21 cellular contexts compared by ENCODE assay signal in genomic region chr12:82057770-82058169, GRCh38.
DNase-seq lines count a peak whose midpoint lies in the region; ATAC-seq and TF ChIP-seq lines count a peak whose summit lies in the region.
"Had no signal": no experiment of that assay in that cellular context is flagged by ENCODE, and none has a peak within 500 bp of the region (broad histone marks: within the 10 kb centered on the region; RNA-seq: fewer than 3 reads in every experiment).

No MANE protein-coding gene starts in this region.

- no peaks in the 10 kb centered on the region for H3K36me3 Mint-ChIP-seq in Caco-2 (ENCODE audit: insufficient read depth, unreplicated experiment)
- H3K36me3 Mint-ChIP-seq in CD4-positive, alpha-beta T cell (ENCODE audit: low read depth) = no peaks in the 10 kb centered on the region
- H3K36me3 Mint-ChIP-seq: CD8-positive, alpha-beta T cell had no signal

- TF ChIP-seq CTCF in Caco-2 (IDR thresholded peaks at IDR 0.05; ENCODE audit: insufficient read depth in 1 of 2, low read depth in 1 of 2, low read length in 1 of 2, severe bottlenecking in 1 of 2, unreplicated experiment in 1 of 2) = no peak
- no peak for TF ChIP-seq CTCF in astrocyte of the spinal cord (IDR thresholded peaks at IDR 0.05; ENCODE audit: low read depth, low read length)
- no peak for TF ChIP-seq CTCF in CD4-positive, alpha-beta T cell (IDR thresholded peaks at IDR 0.05)

- DNase-seq in Caco-2 (no peak), M059J (ENCODE audit: low read depth) (peak; percentile 1), astrocyte of the spinal cord (ENCODE audit: low read depth, low spot score) (peak; percentile 12), kidney glomerular epithelial cell (lab: John Stamatoyannopoulos, UW) (peak; percentile 45), iPS-NIHi7 (ENCODE audit: extremely low spot score) (no peak)
- no peak for DNase-seq in CD4-positive, alpha-beta T cell
- DNase-seq in activated naive CD4-positive, alpha-beta T cell (lab: John Stamatoyannopoulos, UW) = no peak
- DNase-seq: activated naive CD8-positive, alpha-beta T cell treated with anti-CD3 and anti-CD28 coated beads, Interleukin-2, amount 50 U/mL, for 24 hours; CD8-positive, alpha-beta T cell; central memory CD4-positive, alpha-beta T cell; effector memory CD4-positive, alpha-beta T cell; GOT3; left cardiac atrium; NCI-H1930; NCI-H524 treated with DMSO at 0.1 percent for 48 hours; sigmoid colon; stimulated activated CD4-positive, alpha-beta T cell treated with anti-CD3 and anti-CD28 coated beads, Interleukin-1b, Interleukin-23, amount 100 ng/mL, for 48 hours; stimulated activated naive CD8-positive, alpha-beta T cell treated with anti-CD3 and anti-CD28 coated beads, Interleukin-15, amount 100 ng/mL, for 72 hours; upper lobe of right lung had no signal

- POLR2A ChIA-PET in Caco-2 (lab: Charles Lee) = no interaction called here
- POLR2A ChIA-PET in CD4-positive, alpha-beta T cell (lab: Charles Lee) = no interaction called here

- intact Hi-C loops in Caco-2 (cut with micrococcal nuclease; ENCODE audit: unreplicated experiment) = no loop called here
- intact Hi-C loops in CD4-positive, alpha-beta T cell (cut with DNase I, micrococcal nuclease) = no loop called here

- no peaks in the 10 kb centered on the region for H3K36me3 ChIP-seq in Caco-2 (ENCODE audit: control insufficient read depth, insufficient read depth, low read length)
- H3K36me3 ChIP-seq: sigmoid colon, upper lobe of right lung had no signal

- no peak overlapping the region for H3K4me3 Mint-ChIP-seq in Caco-2 (ENCODE audit: unreplicated experiment)
- no peak overlapping the region for H3K4me3 Mint-ChIP-seq in CD4-positive, alpha-beta T cell
- H3K4me3 Mint-ChIP-seq: activated naive CD8-positive, alpha-beta T cell treated with anti-CD3 and anti-CD28 coated beads, Interleukin-2, amount 50 U/mL, for 24 hours; CD8-positive, alpha-beta T cell; stimulated activated naive CD8-positive, alpha-beta T cell treated with anti-CD3 and anti-CD28 coated beads, Interleukin-15, amount 100 ng/mL, for 72 hours had no signal

- H3K4me3 ChIP-seq in Caco-2 (ENCODE audit: low read depth, low read length) (no peak overlapping the region), astrocyte of the spinal cord (ENCODE audit: low read depth, low read length) (no peak overlapping the region)
- H3K4me3 ChIP-seq: sigmoid colon, upper lobe of right lung had no signal

- no peaks in the 10 kb centered on the region for H3K27me3 Mint-ChIP-seq in Caco-2 (ENCODE audit: insufficient read depth, unreplicated experiment)
- no peaks in the 10 kb centered on the region for H3K27me3 Mint-ChIP-seq in CD4-positive, alpha-beta T cell
- H3K27me3 Mint-ChIP-seq: activated naive CD8-positive, alpha-beta T cell treated with anti-CD3 and anti-CD28 coated beads, Interleukin-2, amount 50 U/mL, for 24 hours; stimulated activated naive CD8-positive, alpha-beta T cell treated with anti-CD3 and anti-CD28 coated beads, Interleukin-15, amount 100 ng/mL, for 72 hours had no signal

- CTCF ChIA-PET in Caco-2 (lab: Charles Lee) = interaction anchor here (0.5 kb wide), 1 partner anchor 207 kb away, joined by 3 read pairs; no protein-coding TSS in a partner anchor
- CTCF ChIA-PET in CD4-positive, alpha-beta T cell (lab: Charles Lee) = no interaction called here

- no peaks in the 10 kb centered on the region for H3K9me3 Mint-ChIP-seq in Caco-2 (ENCODE audit: unreplicated experiment)
- no peaks in the 10 kb centered on the region for H3K9me3 Mint-ChIP-seq in CD4-positive, alpha-beta T cell
- H3K9me3 Mint-ChIP-seq: activated naive CD8-positive, alpha-beta T cell treated with anti-CD3 and anti-CD28 coated beads, Interleukin-2, amount 50 U/mL, for 24 hours; CD8-positive, alpha-beta T cell; stimulated activated naive CD8-positive, alpha-beta T cell treated with anti-CD3 and anti-CD28 coated beads, Interleukin-15, amount 100 ng/mL, for 72 hours had no signal

- BruUV-seq in Caco-2 (replicated peaks; lab: Mats Ljungman, UMichigan) = no TSS peak

- in situ Hi-C loops in astrocyte of the spinal cord (cut with HindIII; ENCODE audit: low sequenced_read_pairs) = no loop called here

- peak overlapping the region; percentile 19 for H3K27ac Mint-ChIP-seq in Caco-2 (ENCODE audit: unreplicated experiment)
- H3K27ac Mint-ChIP-seq in CD4-positive, alpha-beta T cell = no peak overlapping the region
- H3K27ac Mint-ChIP-seq: activated naive CD8-positive, alpha-beta T cell treated with anti-CD3 and anti-CD28 coated beads, Interleukin-2, amount 50 U/mL, for 24 hours; CD8-positive, alpha-beta T cell; stimulated activated naive CD8-positive, alpha-beta T cell treated with anti-CD3 and anti-CD28 coated beads, Interleukin-15, amount 100 ng/mL, for 72 hours had no signal

- H3K27ac ChIP-seq in CD4-positive, alpha-beta T cell (ENCODE audit: low read depth, low read length) = no peak overlapping the region
- H3K27ac ChIP-seq: sigmoid colon, upper lobe of right lung had no signal

- ATAC-seq in CD4-positive, alpha-beta T cell (ENCODE audit: poor library complexity) = no peak
- ATAC-seq in HG02610 (IDR thresholded peaks at IDR 0.05; ENCODE audit: unreplicated experiment) = no peak
- ATAC-seq: activated CD4-positive, CD25-positive, alpha-beta regulatory T cell treated with anti-CD3 and anti-CD28 coated beads, Interleukin-2, amount 50 U/mL, for 24 hours; activated naive CD8-positive, alpha-beta T cell treated with anti-CD3 and anti-CD28 coated beads, Interleukin-2, amount 50 U/mL, for 24 hours; CD8-positive, alpha-beta T cell; left cardiac atrium; stimulated activated naive CD8-positive, alpha-beta T cell treated with anti-CD3 and anti-CD28 coated beads, Interleukin-15, amount 100 ng/mL, for 72 hours; upper lobe of right lung had no signal

- H3K4me1 Mint-ChIP-seq in Caco-2 (ENCODE audit: low read depth, unreplicated experiment) = no peaks in the 10 kb centered on the region
- H3K4me1 Mint-ChIP-seq in CD4-positive, alpha-beta T cell (ENCODE audit: low read depth) = no peaks in the 10 kb centered on the region
- H3K4me1 Mint-ChIP-seq: activated naive CD8-positive, alpha-beta T cell treated with anti-CD3 and anti-CD28 coated beads, Interleukin-2, amount 50 U/mL, for 24 hours; stimulated activated naive CD8-positive, alpha-beta T cell treated with anti-CD3 and anti-CD28 coated beads, Interleukin-15, amount 100 ng/mL, for 72 hours had no signal

- no peaks in the 10 kb centered on the region for H3K4me1 ChIP-seq in Caco-2
- H3K4me1 ChIP-seq: sigmoid colon, upper lobe of right lung had no signal

- no peaks in the 10 kb centered on the region for H3K27me3 ChIP-seq in Caco-2 (replicated peaks; ENCODE audit: control insufficient read depth, insufficient read depth, low read length)
- H3K27me3 ChIP-seq in CD4-positive, alpha-beta T cell (ENCODE audit: control insufficient read depth, insufficient read depth, low read length) = no peaks in the 10 kb centered on the region
- H3K27me3 ChIP-seq: sigmoid colon, upper lobe of right lung had no signal

- no peaks in the 10 kb centered on the region for H3K9me3 ChIP-seq in Caco-2
- no peaks in the 10 kb centered on the region for H3K9me3 ChIP-seq in CD4-positive, alpha-beta T cell (ENCODE audit: control insufficient read depth, low read length)
- H3K9me3 ChIP-seq: sigmoid colon, upper lobe of right lung had no signal

Comparison
In these comparisons a context has a peak if more than half of its experiments do, and no peak if none do; other contexts are left out.
1. DNase-seq: peak in M059J (single experiment), astrocyte of the spinal cord (single experiment) and kidney glomerular epithelial cell (single experiment); none in Caco-2 (0 of 2), CD4-positive, alpha-beta T cell (0 of 10), iPS-NIHi7 (single experiment) and activated naive CD4-positive, alpha-beta T cell (0 of 4).